1 cellular context compared by ENCODE assay signal in genomic region chr3:93973160-93974126, GRCh38.
TF ChIP-seq lines count a peak whose summit lies in the region.

TSS of gene PROS1 (minus strand) at chr3:93973896. CDS start at chr3:93973749, 147 bp downstream.

TF ChIP-seq in H1, 55 proteins besides CTCF, POLR2A, EP300 and RAD21 (continued from another document):
- TF ChIP-seq RFX5 (IDR thresholded peaks at IDR 0.05; ENCODE audit: borderline replicate concordance, low read depth, low read length) (no peak), TAF7 (optimal IDR thresholded peaks at IDR 0.05; ENCODE audit: borderline replicate concordance, low read depth, low read length) (no peak), CBX5 (IDR thresholded peaks at IDR 0.05; ENCODE audit: low read depth, low read length) (no peak), YY1 (IDR thresholded peaks at IDR 0.05; ENCODE audit: low read depth, low read length) (no peak), EZH2 (IDR thresholded peaks at IDR 0.05; ENCODE audit: low read depth, low read length, severe bottlenecking) (peak; percentile 33), CHD2 (IDR thresholded peaks at IDR 0.05; ENCODE audit: low read length) (no peak), CEBPB (IDR thresholded peaks at IDR 0.05; ENCODE audit: low read depth, low read length) (no peak), POLR2AphosphoS5 (IDR thresholded peaks at IDR 0.05; ENCODE audit: low read depth, low read length) (no peak), TBP (IDR thresholded peaks at IDR 0.05; ENCODE audit: low read depth, low read length) (no peak), GABPA (IDR thresholded peaks at IDR 0.05; ENCODE audit: borderline replicate concordance, insufficient read depth, low read length) (no peak), HDAC2 (IDR thresholded peaks at IDR 0.05; ENCODE audit: borderline replicate concordance in 1 of 2, low read depth in 2 of 2, low read length in 2 of 2) (no peak), E2F6 (IDR thresholded peaks at IDR 0.05) (no peak), MAX (IDR thresholded peaks at IDR 0.05) (no peak), ZNF274 (IDR thresholded peaks at IDR 0.05; ENCODE audit: borderline replicate concordance, extremely low read depth, low read length) (no peak), RNF2 (IDR thresholded peaks at IDR 0.05; ENCODE audit: borderline replicate concordance, low read depth, low read length, missing control alignments, poor library complexity, severe bottlenecking) (no peak), HDAC6 (IDR thresholded peaks at IDR 0.05; ENCODE audit: low read depth, low read length) (no peak), EGR1 (IDR thresholded peaks at IDR 0.05; ENCODE audit: borderline replicate concordance, low read depth, low read length) (peak; percentile 78), JUN (IDR thresholded peaks at IDR 0.05; ENCODE audit: low read depth, low read length) (no peak), CTBP2 (IDR thresholded peaks at IDR 0.05; ENCODE audit: borderline replicate concordance, insufficient read depth, insufficient read length, low read length) (no peak), SP2 (IDR thresholded peaks at IDR 0.05; ENCODE audit: low read length) (no peak), RBBP5 (IDR thresholded peaks at IDR 0.05; ENCODE audit: borderline replicate concordance, low read depth, low read length) (peak; percentile 90), TEAD4 (IDR thresholded peaks at IDR 0.05; ENCODE audit: low read depth, low read length) (no peak), SIN3A (conservative IDR thresholded peaks at IDR 0.05 in 1 of 2, IDR thresholded peaks at IDR 0.05 in 1 of 2; ENCODE audit: low read depth in 1 of 2, low read length in 2 of 2) (no peak), CBX8 (IDR thresholded peaks at IDR 0.05; ENCODE audit: borderline replicate concordance, low read depth, low read length) (no peak), SAP30 (IDR thresholded peaks at IDR 0.05; ENCODE audit: insufficient read depth, insufficient replicate concordance, low read length) (no peak), JUND (IDR thresholded peaks at IDR 0.05; ENCODE audit: low read length) (no peak), SP4 (IDR thresholded peaks at IDR 0.05; ENCODE audit: low read length) (no peak), CREB1 (IDR thresholded peaks at IDR 0.05) (no peak), SUZ12 (IDR thresholded peaks at IDR 0.05; ENCODE audit: low read length) (no peak), FOSL1 (IDR thresholded peaks at IDR 0.05; ENCODE audit: insufficient read depth, low read depth, low read length) (no peak)
